Comparison of ENCODE assay signal across 9 cellular contexts in the genomic region with DNA sequence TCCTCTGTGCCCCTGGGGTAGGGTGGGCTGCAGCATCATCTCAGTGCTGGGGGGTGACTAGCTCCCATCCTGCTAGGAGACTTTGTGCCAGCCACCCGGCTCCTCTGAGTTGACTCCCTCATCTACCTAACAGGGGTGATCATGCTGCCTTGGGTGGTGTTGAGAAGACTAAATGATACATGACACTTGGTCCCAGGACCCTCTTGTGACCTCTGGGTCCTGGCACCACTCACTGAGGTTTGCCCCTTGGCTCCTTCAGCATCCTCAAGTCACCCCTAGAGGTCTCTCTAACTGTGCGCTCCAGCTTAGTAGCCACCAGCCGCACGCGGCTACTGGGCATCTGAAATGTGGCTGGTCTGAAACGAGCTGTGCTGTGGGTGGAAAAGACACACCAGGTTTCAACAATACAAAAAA.
DNase-seq lines count a peak whose midpoint lies in the region; ATAC-seq and TF ChIP-seq lines count a peak whose summit lies in the region.
"Had no signal": no experiment of that assay in that cellular context is flagged by ENCODE, and none has a peak within 500 bp of the region (broad histone marks: within the 10 kb centered on the region; RNA-seq: fewer than 3 reads in every experiment).

No MANE protein-coding gene starts in this region.

- intact Hi-C loops in adrenal gland (cut with DNase I): loop anchor here (5.0 to 10.0 kb wide), 2 partner anchors 79 to 86 kb away; no protein-coding TSS in a partner anchor

- DNase-seq in A172 (ENCODE audit: low spot score) (peak; percentile 61), GM10248 (ENCODE audit: extremely low spot score) (peak; percentile 77), NB4 (ENCODE audit: low read depth) (peak; percentile 71), adrenal gland (peak in 6 of 7 donors; percentile 52 to 66 (median 63)), kidney tubule cell (ENCODE audit: low spot score) (peak; percentile 32), superior temporal gyrus (ENCODE audit: extremely low spot score) (no peak)

- H3K27me3 ChIP-seq in adrenal gland: no peaks in the 10 kb centered on the region

- 42 to 73% (median 53%) methylated on average over 5 to 6 of the region's 6 CpGs for WGBS in adrenal gland, 4 donors

- no peak for ATAC-seq in HG03175 (IDR thresholded peaks at IDR 0.05; ENCODE audit: unreplicated experiment)
- ATAC-seq in HG03520 (IDR thresholded peaks at IDR 0.05; ENCODE audit: unreplicated experiment): no peak

- TF ChIP-seq POLR2A in NB4 (IDR thresholded peaks at IDR 0.05; ENCODE audit: extremely low read depth, insufficient read length) (no peak), adrenal gland (IDR thresholded peaks at IDR 0.05) (no peak)

- peak; percentile 73 for TF ChIP-seq CTCF in GM10248 (IDR thresholded peaks at IDR 0.05; ENCODE audit: control extremely low read depth, extremely low read depth, low read depth, missing control alignments)
- TF ChIP-seq CTCF in NB4 (IDR thresholded peaks at IDR 0.05; ENCODE audit: low read depth, low read length): peak; percentile 90
- TF ChIP-seq CTCF in adrenal gland (IDR thresholded peaks at IDR 0.05): peak in 5 of 6 experiments; percentile 39 to 51 (median 47)

- H3K4me3 ChIP-seq in NB4 (ENCODE audit: low read depth, low read length) (no peak overlapping the region), adrenal gland (no peak overlapping the region)
- H3K4me3 ChIP-seq: HAP-1 had no signal

- H3K36me3 ChIP-seq in adrenal gland (replicated peaks in 1 of 2): no peaks in the 10 kb centered on the region
- H3K36me3 ChIP-seq: HAP-1 had no signal

- peaks cover 7 to 13% of the 10 kb centered on the region in 2 donors for H3K4me1 ChIP-seq in adrenal gland (replicated peaks in 1 of 2)
- H3K4me1 ChIP-seq: HAP-1 had no signal

- POLR2A ChIA-PET in GM10248 (lab: Yijun Ruan, JAX): no interaction called here

- CTCF ChIA-PET in GM10248 (lab: Yijun Ruan, JAX): interaction anchor here (0.6 to 4.9 kb wide), 18 partner anchors 8 to 137 kb away, joined by 3 to 72 read pairs (median 4); no protein-coding TSS in a partner anchor

- no peaks in the 10 kb centered on the region for H3K9me3 ChIP-seq in adrenal gland (replicated peaks in 1 of 3)
- H3K9me3 ChIP-seq: HAP-1 had no signal

- H3K27ac ChIP-seq in adrenal gland: no peak overlapping the region
